1 cellular context compared by ENCODE assay signal in the genomic region with DNA sequence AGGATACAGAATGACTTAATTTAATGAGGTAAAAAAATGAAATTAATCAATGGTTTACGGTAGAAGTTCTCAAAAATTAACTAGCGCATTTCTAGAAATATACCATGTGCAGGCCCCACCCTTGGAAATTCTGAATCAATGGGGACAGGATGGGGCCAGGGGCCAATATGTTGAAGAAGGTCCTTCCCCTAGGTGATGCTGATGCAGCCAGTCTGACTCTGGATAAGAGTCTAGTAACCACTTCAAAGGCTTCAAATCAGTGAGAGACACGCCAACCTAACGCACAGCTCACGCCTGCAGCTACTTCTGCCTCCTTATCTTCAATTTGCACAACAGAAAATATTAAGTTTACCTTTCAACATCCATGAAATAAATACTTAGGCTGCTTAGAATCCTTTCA.
TF ChIP-seq lines count a peak whose summit lies in the region.

No MANE protein-coding gene starts in this region.

TF ChIP-seq in HepG2, 621 proteins besides CTCF, POLR2A, EP300 and RAD21 (continued from another document):
- TF ChIP-seq, protein P1, sequence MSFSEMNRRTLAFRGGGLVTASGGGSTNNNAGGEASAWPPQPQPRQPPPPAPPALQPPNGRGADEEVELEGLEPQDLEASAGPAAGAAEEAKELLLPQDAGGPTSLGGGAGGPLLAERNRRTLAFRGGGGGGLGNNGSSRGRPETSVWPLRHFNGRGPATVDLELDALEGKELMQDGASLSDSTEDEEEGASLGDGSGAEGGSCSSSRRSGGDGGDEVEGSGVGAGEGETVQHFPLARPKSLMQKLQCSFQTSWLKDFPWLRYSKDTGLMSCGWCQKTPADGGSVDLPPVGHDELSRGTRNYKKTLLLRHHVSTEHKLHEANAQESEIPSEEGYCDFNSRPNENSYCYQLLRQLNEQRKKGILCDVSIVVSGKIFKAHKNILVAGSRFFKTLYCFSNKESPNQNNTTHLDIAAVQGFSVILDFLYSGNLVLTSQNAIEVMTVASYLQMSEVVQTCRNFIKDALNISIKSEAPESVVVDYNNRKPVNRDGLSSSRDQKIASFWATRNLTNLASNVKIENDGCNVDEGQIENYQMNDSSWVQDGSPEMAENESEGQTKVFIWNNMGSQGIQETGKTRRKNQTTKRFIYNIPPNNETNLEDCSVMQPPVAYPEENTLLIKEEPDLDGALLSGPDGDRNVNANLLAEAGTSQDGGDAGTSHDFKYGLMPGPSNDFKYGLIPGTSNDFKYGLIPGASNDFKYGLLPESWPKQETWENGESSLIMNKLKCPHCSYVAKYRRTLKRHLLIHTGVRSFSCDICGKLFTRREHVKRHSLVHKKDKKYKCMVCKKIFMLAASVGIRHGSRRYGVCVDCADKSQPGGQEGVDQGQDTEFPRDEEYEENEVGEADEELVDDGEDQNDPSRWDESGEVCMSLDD (CRISPR knock-in tag; IDR thresholded peaks at IDR 0.05; ENCODE audit: borderline replicate concordance): no peak
- TF ChIP-seq ZNF724P (CRISPR knock-in tag; IDR thresholded peaks at IDR 0.05; ENCODE audit: borderline replicate concordance) (no peak), ZNF446 (CRISPR knock-in tag; IDR thresholded peaks at IDR 0.05) (no peak), ZNF496 (CRISPR knock-in tag; IDR thresholded peaks at IDR 0.05; ENCODE audit: insufficient replicate concordance) (no peak), GATAD2A (CRISPR knock-in tag; IDR thresholded peaks at IDR 0.05) (no peak), ZNF549 (CRISPR knock-in tag; IDR thresholded peaks at IDR 0.05) (no peak), MED1 (CRISPR knock-in tag; IDR thresholded peaks at IDR 0.05) (no peak), ZBTB20 (CRISPR knock-in tag; IDR thresholded peaks at IDR 0.05; ENCODE audit: borderline replicate concordance, low read depth) (no peak), ZNF430 (CRISPR knock-in tag; IDR thresholded peaks at IDR 0.05) (no peak), KDM3A (CRISPR knock-in tag; IDR thresholded peaks at IDR 0.05; ENCODE audit: low read depth) (no peak)
- TF ChIP-seq, protein P2, sequence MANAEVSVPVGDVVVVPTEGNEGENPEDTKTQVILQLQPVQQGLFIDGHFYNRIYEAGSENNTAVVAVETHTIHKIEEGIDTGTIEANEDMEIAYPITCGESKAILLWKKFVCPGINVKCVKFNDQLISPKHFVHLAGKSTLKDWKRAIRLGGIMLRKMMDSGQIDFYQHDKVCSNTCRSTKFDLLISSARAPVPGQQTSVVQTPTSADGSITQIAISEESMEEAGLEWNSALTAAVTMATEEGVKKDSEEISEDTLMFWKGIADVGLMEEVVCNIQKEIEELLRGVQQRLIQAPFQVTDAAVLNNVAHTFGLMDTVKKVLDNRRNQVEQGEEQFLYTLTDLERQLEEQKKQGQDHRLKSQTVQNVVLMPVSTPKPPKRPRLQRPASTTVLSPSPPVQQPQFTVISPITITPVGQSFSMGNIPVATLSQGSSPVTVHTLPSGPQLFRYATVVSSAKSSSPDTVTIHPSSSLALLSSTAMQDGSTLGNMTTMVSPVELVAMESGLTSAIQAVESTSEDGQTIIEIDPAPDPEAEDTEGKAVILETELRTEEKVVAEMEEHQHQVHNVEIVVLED (CRISPR knock-in tag; IDR thresholded peaks at IDR 0.05; ENCODE audit: borderline replicate concordance): no peak
